Comparison of ENCODE assay signal across 17 cellular contexts in the genomic region with DNA sequence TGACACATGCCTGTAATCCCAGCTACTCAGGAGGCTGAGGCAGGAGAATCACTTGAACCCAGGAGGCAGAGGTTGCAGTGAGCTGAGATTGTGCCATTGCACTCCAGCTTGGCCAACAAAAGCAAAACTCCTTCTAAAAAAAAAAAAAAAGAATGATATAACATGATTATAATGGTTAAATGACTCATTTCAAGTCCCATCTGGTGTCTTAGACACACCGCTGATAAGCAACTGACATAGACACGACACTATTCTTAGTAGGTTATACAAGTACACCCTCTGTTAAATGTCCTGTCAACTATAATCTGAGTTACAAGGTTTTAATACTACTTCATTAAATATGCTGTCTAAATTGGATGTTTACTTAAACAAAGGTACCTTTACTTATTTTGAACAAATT.
DNase-seq lines count a peak whose midpoint lies in the region; ATAC-seq and TF ChIP-seq lines count a peak whose summit lies in the region.
"Had no signal": no experiment of that assay in that cellular context is flagged by ENCODE, and none has a peak within 500 bp of the region (broad histone marks: within the 10 kb centered on the region; RNA-seq: fewer than 3 reads in every experiment).

No MANE protein-coding gene starts in this region.

- no peaks in the 10 kb centered on the region for H3K36me3 Mint-ChIP-seq in endothelial cell (ENCODE audit: low read depth, unreplicated experiment)

- no peak overlapping the region for H3K27ac Mint-ChIP-seq in endothelial cell (ENCODE audit: unreplicated experiment)
- H3K27ac Mint-ChIP-seq: B cell; CD4-positive, alpha-beta T cell; H9 had no signal

- H3K27me3 ChIP-seq in left ventricle myocardium inferior (ENCODE audit: low read depth) (no peaks in the 10 kb centered on the region), brain microvascular endothelial cell (replicated peaks) (no peaks in the 10 kb centered on the region)

- ATAC-seq in left ventricle myocardium superior, result peak; percentile 54
- ATAC-seq in HG02884 (IDR thresholded peaks at IDR 0.05; ENCODE audit: unreplicated experiment), result no peak
- ATAC-seq in HG03432 (IDR thresholded peaks at IDR 0.05; ENCODE audit: unreplicated experiment), result no peak

- H3K27ac ChIP-seq in left ventricle myocardium inferior (replicated peaks) (no peak overlapping the region), brain microvascular endothelial cell (no peak overlapping the region)
- H3K27ac ChIP-seq: HL-60 had no signal

- H3K4me3 ChIP-seq in left ventricle myocardium inferior (no peak overlapping the region), brain microvascular endothelial cell (ENCODE audit: low read depth, low read length) (no peak overlapping the region)

- no peak overlapping the region for H3K4me3 Mint-ChIP-seq in endothelial cell (ENCODE audit: unreplicated experiment)
- H3K4me3 Mint-ChIP-seq: B cell; CD4-positive, alpha-beta T cell; H9 had no signal

- DNase-seq in left ventricle myocardium superior (no peak), left ventricle myocardium inferior (no peak), NCI-H2171 treated with DMSO at 0.1 percent for 48 hours (lab: John Stamatoyannopoulos, UW) (peak; percentile 65), brain microvascular endothelial cell (peak; percentile 45), endothelial cell (ENCODE audit: low spot score) (no peak)
- DNase-seq: C1 segment of cervical spinal cord; Calu3; CD4-positive, alpha-beta T cell; DMS153; DMS79 treated with DMSO at 0.1 percent for 48 hours; GF-D8; GOT3; H9 had no signal

- H3K4me1 Mint-ChIP-seq in endothelial cell (ENCODE audit: unreplicated experiment), result no peaks in the 10 kb centered on the region
- H3K4me1 Mint-ChIP-seq: H9 had no signal

- H3K9me3 ChIP-seq in left ventricle myocardium inferior (replicated peaks), result peaks cover 26% of the 10 kb centered on the region

- in situ Hi-C loops in brain microvascular endothelial cell (cut with HindIII; ENCODE audit: low pct_ligation_motif_present, low sequenced_read_pairs), result no loop called here

- intact Hi-C loops in left ventricle myocardium superior (cut with micrococcal nuclease), result no loop called here
- intact Hi-C loops in left ventricle myocardium inferior (cut with micrococcal nuclease), result no loop called here

- TF ChIP-seq CTCF in left ventricle myocardium inferior (IDR thresholded peaks at IDR 0.05; ENCODE audit: borderline replicate concordance), result no peak
- no peak for TF ChIP-seq CTCF in brain microvascular endothelial cell (IDR thresholded peaks at IDR 0.05; ENCODE audit: low read depth, low read length, missing control alignments)
- no peak for TF ChIP-seq CTCF in endothelial cell (IDR thresholded peaks at IDR 0.05; ENCODE audit: unreplicated experiment)

- no peaks in the 10 kb centered on the region for H3K36me3 ChIP-seq in left ventricle myocardium inferior
- H3K36me3 ChIP-seq in brain microvascular endothelial cell (replicated peaks), result no peaks in the 10 kb centered on the region

- H3K4me1 ChIP-seq in left ventricle myocardium inferior, result no peaks in the 10 kb centered on the region

- no peaks in the 10 kb centered on the region for H3K27me3 Mint-ChIP-seq in endothelial cell (ENCODE audit: unreplicated experiment)
- H3K27me3 Mint-ChIP-seq: B cell; CD4-positive, alpha-beta T cell had no signal

- no peaks in the 10 kb centered on the region for H3K9me3 Mint-ChIP-seq in endothelial cell (ENCODE audit: unreplicated experiment)
- H3K9me3 Mint-ChIP-seq: CD4-positive, alpha-beta T cell had no signal

Comparison
In these comparisons a context has a peak if more than half of its experiments do, and no peak if none do; other contexts are left out.
1. DNase-seq: peak in NCI-H2171 treated with DMSO at 0.1 percent for 48 hours (single experiment) and brain microvascular endothelial cell (single experiment); none in left ventricle myocardium superior (single experiment), left ventricle myocardium inferior (single experiment) and endothelial cell (single experiment).